In the genomic region with DNA sequence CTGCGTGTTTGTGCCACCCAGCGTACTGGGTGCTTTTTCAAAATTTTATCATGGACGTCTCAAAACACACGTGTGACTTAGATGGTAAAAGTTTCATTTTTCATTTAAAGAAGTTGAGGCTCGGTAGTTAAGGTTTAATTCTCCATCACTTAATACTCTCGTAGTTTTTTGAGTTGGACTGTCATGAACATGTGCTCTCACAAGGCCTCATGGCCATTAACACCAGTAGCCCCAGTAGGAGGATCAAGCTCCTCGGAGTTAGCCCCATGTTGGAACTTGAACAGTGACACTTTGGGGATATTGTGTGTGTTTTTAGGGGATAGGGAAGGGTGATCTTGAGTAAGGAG, we compare ENCODE assay signal across 8 cellular contexts. TPM values are rescaled to one million over a fixed set of nuclear protein-coding genes. Genes with fewer than 3 reads are reported as not detected.
DNase-seq lines count a peak whose midpoint lies in the region; ATAC-seq and TF ChIP-seq lines count a peak whose summit lies in the region.

No MANE protein-coding gene starts in this region.

- DNase-seq in activated naive CD4-positive, alpha-beta T cell treated with anti-CD3 and anti-CD28 coated beads for 36 hours, result no peak
- no peak for DNase-seq in activated naive CD4-positive, alpha-beta T cell treated with anti-CD3 and anti-CD28 coated beads, Interleukin-2, amount 50 U/mL, for 16 hours
- peak in 1 of 7 donors; percentile 16 for DNase-seq in adrenal gland
- no peak for DNase-seq in lower leg skin (ENCODE audit: low spot score in 2 of 2)
- DNase-seq in transverse colon, result no peak
- no peak for DNase-seq in NCI-H510A treated with DMSO at 0.1 percent for 48 hours (lab: John Stamatoyannopoulos, UW)

- H3K9me3 ChIP-seq in adrenal gland (replicated peaks in 1 of 3) (no peaks in the 10 kb centered on the region), transverse colon (no peaks in the 10 kb centered on the region)

- peak overlapping the region; percentile 95 for H3K4me3 Mint-ChIP-seq in activated naive CD4-positive, alpha-beta T cell treated with anti-CD3 and anti-CD28 coated beads for 36 hours

- 35 to 45% (median 35%) methylated on average over 7 of the region's 7 CpGs for WGBS in adrenal gland, 4 donors
- WGBS in lower leg skin, 2 donors, result 27 to 28% methylated on average over 7 of the region's 7 CpGs
- 51 to 80% methylated on average over 3 to 7 of the region's 7 CpGs for WGBS in transverse colon (ENCODE audit: low coverage in 1 of 2), 2 donors

- TF ChIP-seq EP300 in transverse colon (IDR thresholded peaks at IDR 0.05; ENCODE audit: low read depth), result no peak

- H3K9me3 Mint-ChIP-seq in activated naive CD4-positive, alpha-beta T cell treated with anti-CD3 and anti-CD28 coated beads for 36 hours, result no peaks in the 10 kb centered on the region

- in situ Hi-C loops in transverse colon (cut with MboI; ENCODE audit: low pct_ligation_motif_present in 1 of 4, low pct_unique_long_range_greater_than_20kb in 1 of 4, low sequenced_read_pairs in 3 of 4), result loop anchor here in 2 of 4 donors (5.0 to 25.0 kb wide), 2 partner anchors 87 to 197 kb away; a partner anchor contains a TSS

- ATAC-seq in GM21576 (IDR thresholded peaks at IDR 0.05; ENCODE audit: unreplicated experiment) (no peak), HG02973 (IDR thresholded peaks at IDR 0.05; ENCODE audit: unreplicated experiment) (no peak)

- TF ChIP-seq POLR2A in adrenal gland (IDR thresholded peaks at IDR 0.05) (no peak), lower leg skin (IDR thresholded peaks at IDR 0.05) (no peak), transverse colon (IDR thresholded peaks at IDR 0.05) (no peak)

- H3K4me3 ChIP-seq in adrenal gland, result peak overlapping the region in 2 of 4 donors; percentile 71 to 72
- H3K4me3 ChIP-seq in lower leg skin (ENCODE audit: low read depth, poor library complexity, severe bottlenecking), result peak overlapping the region; percentile 54
- peak overlapping the region; percentile 57 to 91 (median 59) for H3K4me3 ChIP-seq in transverse colon

- peak overlapping the region; percentile 92 for H3K27ac Mint-ChIP-seq in activated naive CD4-positive, alpha-beta T cell treated with anti-CD3 and anti-CD28 coated beads for 36 hours

- no peaks in the 10 kb centered on the region for H3K27me3 Mint-ChIP-seq in activated naive CD4-positive, alpha-beta T cell treated with anti-CD3 and anti-CD28 coated beads for 36 hours (ENCODE audit: low read depth)

- TF ChIP-seq CTCF in adrenal gland (IDR thresholded peaks at IDR 0.05) (no peak), lower leg skin (IDR thresholded peaks at IDR 0.05) (no peak), transverse colon (IDR thresholded peaks at IDR 0.05) (no peak)

- H3K27me3 ChIP-seq in adrenal gland (no peaks in the 10 kb centered on the region), transverse colon (no peaks in the 10 kb centered on the region)

- peaks cover 3% of the 10 kb centered on the region for H3K36me3 Mint-ChIP-seq in activated naive CD4-positive, alpha-beta T cell treated with anti-CD3 and anti-CD28 coated beads for 36 hours (ENCODE audit: low read depth)

- no peaks in the 10 kb centered on the region for H3K36me3 ChIP-seq in adrenal gland (replicated peaks in 1 of 2)
- H3K36me3 ChIP-seq in transverse colon, result no peaks in the 10 kb centered on the region

- CTCF ChIA-PET in activated naive CD4-positive, alpha-beta T cell treated with anti-CD3 and anti-CD28 coated beads for 36 hours (lab: Charles Lee), result interaction anchor here (1.9 kb wide), 1 partner anchor 32 kb away, joined by 5 read pairs; no protein-coding TSS in a partner anchor

- intact Hi-C loops in activated naive CD4-positive, alpha-beta T cell treated with anti-CD3 and anti-CD28 coated beads for 36 hours (cut with micrococcal nuclease), result loop anchor here (1.0 kb wide), 7 partner anchors 33 to 459 kb away; a partner anchor contains a TSS
- intact Hi-C loops in adrenal gland (cut with DNase I) (no loop called here), lower leg skin (cut with DNase I; ENCODE audit: low total_unique reads) (no loop called here), transverse colon (cut with DNase I; ENCODE audit: low total_unique reads) (loop anchor here (1.0 to 10.0 kb wide), 2 partner anchors 43 to 200 kb away; no protein-coding TSS in a partner anchor)

- H3K27ac ChIP-seq in adrenal gland (peak overlapping the region in 3 of 5 donors; percentile 64 to 91 (median 87)), transverse colon (peak overlapping the region; percentile 85 to 93 (median 89))

- H3K4me1 Mint-ChIP-seq in activated naive CD4-positive, alpha-beta T cell treated with anti-CD3 and anti-CD28 coated beads for 36 hours (ENCODE audit: low read depth), result peaks cover 13% of the 10 kb centered on the region

- H3K4me1 ChIP-seq in adrenal gland (replicated peaks in 1 of 2) (peaks cover 5 to 16% of the 10 kb centered on the region in 2 donors), transverse colon (peaks cover 0 to 14% (median 6%) of the 10 kb centered on the region in 4 donors)

RNA-seq across cellular contexts. Expression of a gene that starts 15.3 kb away (rescaled TPM):
- total RNA-seq in activated naive CD4-positive, alpha-beta T cell treated with anti-CD3 and anti-CD28 coated beads for 36 hours, result not detected
- 1 to 10 TPM in 5 of 8 donors, under 1 TPM in 3; 0.32 to 3.2 (median 1.5) TPM for total RNA-seq in adrenal gland
- polyA plus RNA-seq in adrenal gland, result 1 to 10 TPM in 2 of 3 donors, under 1 TPM in 1; 0.40 to 1.3 (median 1.2) TPM
- total RNA-seq in lower leg skin, result under 1 TPM in 2 of 4 donors, not detected in 2; 0.19 to 0.29 TPM
- 1 to 10 TPM in 1 of 4 donors, under 1 TPM in 2, not detected in 1; 0.32 to 2.2 (median 0.55) TPM for total RNA-seq in transverse colon

RNA-seq across cellular contexts. Expression of a gene that starts 50.6 kb away (rescaled TPM):
- 100 to 1,000 TPM; 908 to 911 TPM for total RNA-seq in activated naive CD4-positive, alpha-beta T cell treated with anti-CD3 and anti-CD28 coated beads for 36 hours
- total RNA-seq in adrenal gland (100 to 1,000 TPM in 5 of 8 donors, 10 to 100 TPM in 3; 70.6 to 606 (median 251) TPM), lower leg skin (100 to 1,000 TPM in 3 of 4 donors, 10 to 100 TPM in 1; 82.4 to 145 (median 115) TPM), transverse colon (100 to 1,000 TPM in 3 of 4 donors, 10 to 100 TPM in 1; 83.8 to 227 (median 133) TPM)
- 1,000 to 10,000 TPM in 1 of 3 donors, 100 to 1,000 TPM in 2; 121 to 1,227 (median 208) TPM for polyA plus RNA-seq in adrenal gland

Comparison
In these comparisons a context has a peak if more than half of its experiments do, and no peak if none do; other contexts are left out.
1. intact Hi-C loops: an anchor here in activated naive CD4-positive, alpha-beta T cell treated with anti-CD3 and anti-CD28 coated beads for 36 hours (1.0 kb wide) and transverse colon (1.0 to 10.0 kb wide); none called in adrenal gland and lower leg skin.